ENCODE assay signal across 9 cellular contexts in genomic region chr20:3753098-3753497, GRCh38. TPM values are rescaled to one million over a fixed set of nuclear protein-coding genes. Genes with fewer than 3 reads are reported as not detected.
DNase-seq lines count a peak whose midpoint lies in the region; ATAC-seq, FAIRE-seq and TF ChIP-seq lines count a peak whose summit lies in the region.
"Had no signal": no experiment of that assay in that cellular context is flagged by ENCODE, and none has a peak within 500 bp of the region (broad histone marks: within the 10 kb centered on the region; RNA-seq: fewer than 3 reads in every experiment).

No MANE protein-coding gene starts in this region.

- H3K27ac ChIP-seq in PC-9 (no peak overlapping the region), parathyroid adenoma (no peak overlapping the region)

- H3K4me3 ChIP-seq in PC-9 (no peak overlapping the region), parathyroid adenoma (ENCODE audit: low read depth, low read length) (no peak overlapping the region)

- CTCF ChIA-PET in PC-9 (lab: Charles Lee) = interaction anchor here (1.1 to 1.3 kb wide), 3 partner anchors 29 to 89 kb away, joined by 3 to 4 read pairs (median 3); partner anchors contain the start of gene SPEF1

- H3K36me3 ChIP-seq in PC-9 (ENCODE audit: low read depth) (no peaks in the 10 kb centered on the region), parathyroid adenoma (ENCODE audit: control insufficient read depth, insufficient read depth, low read length) (no peaks in the 10 kb centered on the region)

- no peak overlapping the region for H3K9ac ChIP-seq in parathyroid adenoma

- no peak for FAIRE-seq in frontal cortex (lab: Jason Lieb, UNC)

- H3K4me1 ChIP-seq in PC-9 (replicated peaks; ENCODE audit: insufficient read depth) = no peaks in the 10 kb centered on the region
- no peaks in the 10 kb centered on the region for H3K4me1 ChIP-seq in parathyroid adenoma

- POLR2A ChIA-PET in PC-9 (lab: Charles Lee; ENCODE audit: unreplicated experiment) = no interaction called here

- no peak for ATAC-seq in GM21737 (IDR thresholded peaks at IDR 0.05; ENCODE audit: unreplicated experiment)
- no peak for ATAC-seq in HG02678 (IDR thresholded peaks at IDR 0.05; ENCODE audit: unreplicated experiment)

- no peaks in the 10 kb centered on the region for H3K27me3 ChIP-seq in PC-9 (ENCODE audit: insufficient read depth, low read depth)
- H3K27me3 ChIP-seq in parathyroid adenoma (ENCODE audit: control insufficient read depth, insufficient read depth, low read length) = peaks cover 5% of the 10 kb centered on the region

- TF ChIP-seq CTCF in PC-9 (conservative IDR thresholded peaks at IDR 0.05) = peak; percentile 71
- peak; percentile 79 for TF ChIP-seq CTCF in parathyroid adenoma (IDR thresholded peaks at IDR 0.05)

- H2AFZ ChIP-seq in PC-9 = no peak overlapping the region
- H2AFZ ChIP-seq in parathyroid adenoma = no peak overlapping the region

- H3K79me2 ChIP-seq in PC-9 (ENCODE audit: low read depth) (no peaks in the 10 kb centered on the region), parathyroid adenoma (no peaks in the 10 kb centered on the region)

- H3K4me2 ChIP-seq in PC-9 (no peak overlapping the region), parathyroid adenoma (ENCODE audit: low read length) (no peak overlapping the region)

- no peaks in the 10 kb centered on the region for H3K9me2 ChIP-seq in PC-9 (ENCODE audit: insufficient read depth)

- H3K9me3 ChIP-seq in PC-9 (ENCODE audit: insufficient read depth, low read depth) (no peaks in the 10 kb centered on the region), parathyroid adenoma (ENCODE audit: control insufficient read depth, low read length) (no peaks in the 10 kb centered on the region)

- H3F3A ChIP-seq in PC-9 (ENCODE audit: insufficient read depth, low read depth) = no peaks in the 10 kb centered on the region

- DNase-seq in D341Med (ENCODE audit: low spot score) (peak; percentile 77), HPDE6-E6E7 (ENCODE audit: extremely low spot score) (peak; percentile 79), PC-9 (peak; percentile 37 to 39), frontal cortex (ENCODE audit: low spot score in 2 of 2) (peak; percentile 80 to 82)
- peak; percentile 83 for DNase-seq in activated effector memory CD4-positive, alpha-beta T cell treated with anti-CD3 and anti-CD28 coated beads, Interleukin-2, amount 50 U/mL, for 16 hours

- intact Hi-C loops in PC-9 (cut with micrococcal nuclease; ENCODE audit: unreplicated experiment) = loop anchor here (1.0 kb wide), 1 partner anchor 28 kb away; the partner anchor contains the start of gene SPEF1

- BruUV-seq in PC-9 (replicated peaks; lab: Mats Ljungman, UMichigan) = no TSS peak

- H4K20me1 ChIP-seq in PC-9 (ENCODE audit: insufficient read depth) = no peaks in the 10 kb centered on the region

RNA-seq across cellular contexts. Expression of gene ADISSP, which starts 14.5 kb away (rescaled TPM):
- total RNA-seq in PC-9 (2021) (86.9 and 95.0 TPM in 2 replicates), frontal cortex (17.5 TPM)

RNA-seq across cellular contexts. Expression of gene HSPA12B, which starts 20.6 kb away (rescaled TPM):
- total RNA-seq in PC-9 (2021) (not detected in 2 replicates), frontal cortex (2.4 TPM)

RNA-seq across cellular contexts. Expression of gene SPEF1, which starts 28.1 kb away (rescaled TPM):
- total RNA-seq in PC-9 (2021) (2.6 and 2.7 TPM in 2 replicates), frontal cortex (0.41 TPM)
- total RNA-seq: urinary bladder had no signal

RNA-seq across cellular contexts. Expression of gene CENPB, which starts 33.4 kb away (rescaled TPM):
- 70.8 and 82.9 TPM in 2 replicates for total RNA-seq in PC-9 (2021)
- 58.3 TPM for total RNA-seq in frontal cortex

RNA-seq across cellular contexts. Expression of gene SIGLEC1, which starts 40.7 kb away (rescaled TPM):
- total RNA-seq in PC-9 (2021) (0.13 TPM in 1 of 2 replicates, not detected in the other), frontal cortex (under 0.01 TPM)
